Comparison of ENCODE assay signal across 2 cellular contexts in the genomic region with DNA sequence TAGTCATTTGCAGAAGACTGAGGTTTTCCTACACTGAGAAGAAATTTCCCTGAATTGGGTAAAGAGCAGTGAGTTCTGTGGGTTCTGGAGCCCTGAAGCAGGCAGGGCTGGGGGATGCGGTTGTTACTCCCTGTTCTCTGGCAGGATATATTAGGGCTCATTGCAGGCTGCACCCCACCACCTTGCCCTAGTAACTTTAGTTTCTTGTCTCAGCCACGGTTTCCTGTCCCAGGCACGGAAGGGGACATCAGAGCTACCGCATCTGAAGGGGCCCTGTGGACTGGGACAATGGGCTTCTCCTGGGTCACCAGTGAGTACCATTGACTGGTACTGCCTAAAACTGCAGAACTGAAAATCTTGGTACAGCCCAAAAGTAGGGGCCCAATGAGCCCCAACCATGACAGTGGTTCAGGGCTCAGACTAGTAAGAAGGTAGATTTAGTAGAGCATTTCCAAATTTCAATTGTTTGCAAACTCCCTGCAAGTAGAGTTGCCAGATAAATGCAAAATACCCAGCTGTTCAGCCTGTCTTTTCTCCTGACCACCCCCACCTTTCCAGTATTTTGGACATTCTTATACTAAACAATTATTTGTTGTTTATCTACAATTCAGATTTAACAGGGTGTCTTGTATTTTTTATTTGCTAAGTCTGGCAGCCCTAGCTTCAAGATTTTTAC.
TF ChIP-seq lines count a peak whose summit lies in the region.

No MANE protein-coding gene starts in this region.

TF ChIP-seq in GM23338, 12 proteins besides CTCF, POLR2A, EP300 and RAD21 (continues in another document):
- TF ChIP-seq POLR2AphosphoS5 (IDR thresholded peaks at IDR 0.05; ENCODE audit: low read depth): no peak
- TF ChIP-seq, protein P1, sequence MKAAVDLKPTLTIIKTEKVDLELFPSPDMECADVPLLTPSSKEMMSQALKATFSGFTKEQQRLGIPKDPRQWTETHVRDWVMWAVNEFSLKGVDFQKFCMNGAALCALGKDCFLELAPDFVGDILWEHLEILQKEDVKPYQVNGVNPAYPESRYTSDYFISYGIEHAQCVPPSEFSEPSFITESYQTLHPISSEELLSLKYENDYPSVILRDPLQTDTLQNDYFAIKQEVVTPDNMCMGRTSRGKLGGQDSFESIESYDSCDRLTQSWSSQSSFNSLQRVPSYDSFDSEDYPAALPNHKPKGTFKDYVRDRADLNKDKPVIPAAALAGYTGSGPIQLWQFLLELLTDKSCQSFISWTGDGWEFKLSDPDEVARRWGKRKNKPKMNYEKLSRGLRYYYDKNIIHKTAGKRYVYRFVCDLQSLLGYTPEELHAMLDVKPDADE (IDR thresholded peaks at IDR 0.05): no peak
- TF ChIP-seq, protein P2, sequence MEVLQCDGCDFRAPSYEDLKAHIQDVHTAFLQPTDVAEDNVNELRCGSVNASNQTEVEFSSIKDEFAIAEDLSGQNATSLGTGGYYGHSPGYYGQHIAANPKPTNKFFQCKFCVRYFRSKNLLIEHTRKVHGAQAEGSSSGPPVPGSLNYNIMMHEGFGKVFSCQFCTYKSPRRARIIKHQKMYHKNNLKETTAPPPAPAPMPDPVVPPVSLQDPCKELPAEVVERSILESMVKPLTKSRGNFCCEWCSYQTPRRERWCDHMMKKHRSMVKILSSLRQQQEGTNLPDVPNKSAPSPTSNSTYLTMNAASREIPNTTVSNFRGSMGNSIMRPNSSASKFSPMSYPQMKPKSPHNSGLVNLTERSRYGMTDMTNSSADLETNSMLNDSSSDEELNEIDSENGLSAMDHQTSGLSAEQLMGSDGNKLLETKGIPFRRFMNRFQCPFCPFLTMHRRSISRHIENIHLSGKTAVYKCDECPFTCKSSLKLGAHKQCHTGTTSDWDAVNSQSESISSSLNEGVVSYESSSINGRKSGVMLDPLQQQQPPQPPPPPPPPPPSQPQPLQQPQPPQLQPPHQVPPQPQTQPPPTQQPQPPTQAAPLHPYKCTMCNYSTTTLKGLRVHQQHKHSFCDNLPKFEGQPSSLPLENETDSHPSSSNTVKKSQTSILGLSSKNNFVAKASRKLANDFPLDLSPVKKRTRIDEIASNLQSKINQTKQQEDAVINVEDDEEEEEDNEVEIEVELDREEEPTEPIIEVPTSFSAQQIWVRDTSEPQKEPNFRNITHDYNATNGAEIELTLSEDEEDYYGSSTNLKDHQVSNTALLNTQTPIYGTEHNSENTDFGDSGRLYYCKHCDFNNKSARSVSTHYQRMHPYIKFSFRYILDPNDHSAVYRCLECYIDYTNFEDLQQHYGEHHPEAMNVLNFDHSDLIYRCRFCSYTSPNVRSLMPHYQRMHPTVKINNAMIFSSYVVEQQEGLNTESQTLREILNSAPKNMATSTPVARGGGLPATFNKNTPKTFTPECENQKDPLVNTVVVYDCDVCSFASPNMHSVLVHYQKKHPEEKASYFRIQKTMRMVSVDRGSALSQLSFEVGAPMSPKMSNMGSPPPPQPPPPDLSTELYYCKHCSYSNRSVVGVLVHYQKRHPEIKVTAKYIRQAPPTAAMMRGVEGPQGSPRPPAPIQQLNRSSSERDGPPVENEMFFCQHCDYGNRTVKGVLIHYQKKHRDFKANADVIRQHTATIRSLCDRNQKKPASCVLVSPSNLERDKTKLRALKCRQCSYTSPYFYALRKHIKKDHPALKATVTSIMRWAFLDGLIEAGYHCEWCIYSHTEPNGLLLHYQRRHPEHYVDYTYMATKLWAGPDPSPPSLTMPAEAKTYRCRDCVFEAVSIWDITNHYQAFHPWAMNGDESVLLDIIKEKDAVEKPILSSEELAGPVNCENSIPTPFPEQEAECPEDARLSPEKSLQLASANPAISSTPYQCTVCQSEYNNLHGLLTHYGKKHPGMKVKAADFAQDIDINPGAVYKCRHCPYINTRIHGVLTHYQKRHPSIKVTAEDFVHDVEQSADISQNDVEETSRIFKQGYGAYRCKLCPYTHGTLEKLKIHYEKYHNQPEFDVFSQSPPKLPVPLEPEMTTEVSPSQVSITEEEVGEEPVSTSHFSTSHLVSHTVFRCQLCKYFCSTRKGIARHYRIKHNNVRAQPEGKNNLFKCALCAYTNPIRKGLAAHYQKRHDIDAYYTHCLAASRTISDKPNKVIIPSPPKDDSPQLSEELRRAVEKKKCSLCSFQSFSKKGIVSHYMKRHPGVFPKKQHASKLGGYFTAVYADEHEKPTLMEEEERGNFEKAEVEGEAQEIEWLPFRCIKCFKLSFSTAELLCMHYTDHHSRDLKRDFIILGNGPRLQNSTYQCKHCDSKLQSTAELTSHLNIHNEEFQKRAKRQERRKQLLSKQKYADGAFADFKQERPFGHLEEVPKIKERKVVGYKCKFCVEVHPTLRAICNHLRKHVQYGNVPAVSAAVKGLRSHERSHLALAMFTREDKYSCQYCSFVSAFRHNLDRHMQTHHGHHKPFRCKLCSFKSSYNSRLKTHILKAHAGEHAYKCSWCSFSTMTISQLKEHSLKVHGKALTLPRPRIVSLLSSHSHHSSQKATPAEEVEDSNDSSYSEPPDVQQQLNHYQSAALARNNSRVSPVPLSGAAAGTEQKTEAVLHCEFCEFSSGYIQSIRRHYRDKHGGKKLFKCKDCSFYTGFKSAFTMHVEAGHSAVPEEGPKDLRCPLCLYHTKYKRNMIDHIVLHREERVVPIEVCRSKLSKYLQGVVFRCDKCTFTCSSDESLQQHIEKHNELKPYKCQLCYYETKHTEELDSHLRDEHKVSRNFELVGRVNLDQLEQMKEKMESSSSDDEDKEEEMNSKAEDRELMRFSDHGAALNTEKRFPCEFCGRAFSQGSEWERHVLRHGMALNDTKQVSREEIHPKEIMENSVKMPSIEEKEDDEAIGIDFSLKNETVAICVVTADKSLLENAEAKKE (CRISPR knock-in tag; IDR thresholded peaks at IDR 0.05): no peak
- no peak for TF ChIP-seq ZNF331 (CRISPR knock-in tag; IDR thresholded peaks at IDR 0.05; ENCODE audit: low read depth)
- no peak for TF ChIP-seq EZH2phosphoT487 (IDR thresholded peaks at IDR 0.05; ENCODE audit: unreplicated experiment)
- no peak for TF ChIP-seq STAT1 (IDR thresholded peaks at IDR 0.05; ENCODE audit: unreplicated experiment)
- no peak for TF ChIP-seq CREB1 (CRISPR knock-in tag; IDR thresholded peaks at IDR 0.05; ENCODE audit: low read depth)
- no peak for TF ChIP-seq EZH2 (IDR thresholded peaks at IDR 0.05; ENCODE audit: low read depth, unreplicated experiment)

TF ChIP-seq in H1, 55 proteins besides CTCF, POLR2A, EP300 and RAD21:
- TF ChIP-seq CREB1 (IDR thresholded peaks at IDR 0.05) (no peak), POLR2AphosphoS5 (IDR thresholded peaks at IDR 0.05; ENCODE audit: low read depth, low read length) (no peak), SIX5 (IDR thresholded peaks at IDR 0.05; ENCODE audit: low read depth, low read length) (no peak), JUND (IDR thresholded peaks at IDR 0.05; ENCODE audit: low read length) (no peak), SRF (IDR thresholded peaks at IDR 0.05; ENCODE audit: low read depth, low read length) (no peak), TCF12 (IDR thresholded peaks at IDR 0.05; ENCODE audit: low read depth, low read length) (no peak), TBP (IDR thresholded peaks at IDR 0.05; ENCODE audit: low read depth, low read length) (no peak)
- TF ChIP-seq, protein P3, sequence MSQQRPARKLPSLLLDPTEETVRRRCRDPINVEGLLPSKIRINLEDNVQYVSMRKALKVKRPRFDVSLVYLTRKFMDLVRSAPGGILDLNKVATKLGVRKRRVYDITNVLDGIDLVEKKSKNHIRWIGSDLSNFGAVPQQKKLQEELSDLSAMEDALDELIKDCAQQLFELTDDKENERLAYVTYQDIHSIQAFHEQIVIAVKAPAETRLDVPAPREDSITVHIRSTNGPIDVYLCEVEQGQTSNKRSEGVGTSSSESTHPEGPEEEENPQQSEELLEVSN (IDR thresholded peaks at IDR 0.05): no peak
